Comparison of ENCODE assay signal across 8 cellular contexts in the genomic region with DNA sequence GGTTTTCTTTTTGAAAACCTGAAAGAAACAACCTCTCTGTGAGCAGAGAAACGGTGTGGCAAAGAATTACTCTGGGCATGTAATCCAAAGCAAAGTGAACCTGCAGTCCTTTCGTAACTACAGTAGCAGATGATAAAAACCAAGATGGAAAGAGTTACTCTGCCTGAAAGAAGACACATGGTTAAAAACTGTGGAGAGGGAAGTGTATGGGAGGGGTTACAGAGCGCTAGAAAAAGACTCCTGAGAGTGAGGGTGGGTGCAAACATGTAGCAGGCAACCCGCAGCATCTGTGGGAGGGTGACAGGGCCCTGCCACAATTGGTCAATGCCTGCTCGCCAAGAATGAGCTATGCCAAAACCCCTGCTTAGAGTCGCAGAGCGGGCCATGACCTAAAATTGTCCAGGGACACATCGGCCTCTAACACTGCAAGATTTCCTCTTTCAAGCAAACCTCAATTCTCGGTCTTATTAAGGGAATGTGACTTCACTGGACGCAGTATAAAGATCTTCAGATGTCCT. TPM values are rescaled to one million over a fixed set of nuclear protein-coding genes. Genes with fewer than 3 reads are reported as not detected.
DNase-seq lines count a peak whose midpoint lies in the region; FAIRE-seq and TF ChIP-seq lines count a peak whose summit lies in the region.

No MANE protein-coding gene starts in this region.

- H3K27me3 ChIP-seq in cardiac muscle cell: no peaks in the 10 kb centered on the region
- no peaks in the 10 kb centered on the region for H3K27me3 ChIP-seq in sigmoid colon

- TF ChIP-seq POLR2A in sigmoid colon (IDR thresholded peaks at IDR 0.05): no peak

- H3K27me3 Mint-ChIP-seq in activated T-helper 1 cell treated with anti-CD3 and anti-CD28 coated beads, Interleukin-12 subunit alpha, Interleukin-12 subunit beta, Interleukin-2, Interleukin-4 antibody, amounts not matched to agents 30 ng/mL and 10 ng/mL and 1 ng/mL, durations not matched to agents 14 hours and 24 hours and 36 hours (ENCODE audit: insufficient read depth): no peaks in the 10 kb centered on the region

- in situ Hi-C loops in KBM-7 (cut with MboI; ENCODE audit: low pct_unique_long_range_greater_than_20kb, low sequenced_read_pairs): no loop called here

- no peak for TF ChIP-seq EP300 in sigmoid colon (IDR thresholded peaks at IDR 0.05)

- peaks cover 36% of the 10 kb centered on the region for H3K36me3 Mint-ChIP-seq in activated T-helper 1 cell treated with anti-CD3 and anti-CD28 coated beads, Interleukin-12 subunit alpha, Interleukin-12 subunit beta, Interleukin-2, Interleukin-4 antibody, amounts not matched to agents 30 ng/mL and 10 ng/mL and 1 ng/mL, durations not matched to agents 14 hours and 24 hours and 36 hours (ENCODE audit: low read depth)

- peaks cover 18% of the 10 kb centered on the region for H3K36me3 ChIP-seq in cardiac muscle cell
- peaks cover 15 to 28% (median 24%) of the 10 kb centered on the region in 4 donors for H3K36me3 ChIP-seq in sigmoid colon

- FAIRE-seq in GM19239 (lab: Jason Lieb, UNC): peak; percentile 68

- no peaks in the 10 kb centered on the region for H3K9me3 Mint-ChIP-seq in activated T-helper 1 cell treated with anti-CD3 and anti-CD28 coated beads, Interleukin-12 subunit alpha, Interleukin-12 subunit beta, Interleukin-2, Interleukin-4 antibody, amounts not matched to agents 30 ng/mL and 10 ng/mL and 1 ng/mL, durations not matched to agents 14 hours and 24 hours and 36 hours

- H3K27ac Mint-ChIP-seq in activated T-helper 1 cell treated with anti-CD3 and anti-CD28 coated beads, Interleukin-12 subunit alpha, Interleukin-12 subunit beta, Interleukin-2, Interleukin-4 antibody, amounts not matched to agents 30 ng/mL and 10 ng/mL and 1 ng/mL, durations not matched to agents 14 hours and 24 hours and 36 hours: peak overlapping the region; percentile 95

- H3K4me1 Mint-ChIP-seq in activated T-helper 1 cell treated with anti-CD3 and anti-CD28 coated beads, Interleukin-12 subunit alpha, Interleukin-12 subunit beta, Interleukin-2, Interleukin-4 antibody, amounts not matched to agents 30 ng/mL and 10 ng/mL and 1 ng/mL, durations not matched to agents 14 hours and 24 hours and 36 hours (ENCODE audit: low read depth): peaks cover 53% of the 10 kb centered on the region

- H3K9me3 ChIP-seq in cardiac muscle cell (ENCODE audit: low read depth) (no peaks in the 10 kb centered on the region), sigmoid colon (no peaks in the 10 kb centered on the region)

- H3K4me3 ChIP-seq in AG09309 (ENCODE audit: control insufficient read depth, low read depth, low read length) (peak overlapping the region; percentile 48), cardiac muscle cell (peak overlapping the region; percentile 58), sigmoid colon (peak overlapping the region; percentile 65 to 95 (median 82))

- peaks cover 12% of the 10 kb centered on the region for H3K4me1 ChIP-seq in cardiac muscle cell (ENCODE audit: low read depth)
- H3K4me1 ChIP-seq in sigmoid colon: peaks cover 0 to 29% (median 18%) of the 10 kb centered on the region in 4 donors

- TF ChIP-seq CTCF in AG09309 (IDR thresholded peaks at IDR 0.05; ENCODE audit: control insufficient read depth, insufficient read depth, low read depth, low read length, missing control alignments) (no peak), cardiac muscle cell (IDR thresholded peaks at IDR 0.05; ENCODE audit: low read depth, low read length) (no peak), sigmoid colon (IDR thresholded peaks at IDR 0.05) (peak in 1 of 4 experiments; percentile 23)

- intact Hi-C loops in activated T-helper 1 cell treated with anti-CD3 and anti-CD28 coated beads, Interleukin-12 subunit alpha, Interleukin-12 subunit beta, Interleukin-2, Interleukin-4 antibody, amounts not matched to agents 30 ng/mL and 10 ng/mL and 1 ng/mL, durations not matched to agents 14 hours and 24 hours and 36 hours (cut with micrococcal nuclease): loop anchor here (1.0 to 2.0 kb wide), 9 partner anchors 19 to 247 kb away; partner anchors contain the start of genes ARF3, DDN, DDX23 and KMT2D
- intact Hi-C loops in sigmoid colon (cut with DNase I): loop anchor here (10.0 kb wide), 1 partner anchor 303 kb away; the partner anchor contains the start of gene CCNT1

- H3K4me3 Mint-ChIP-seq in activated T-helper 1 cell treated with anti-CD3 and anti-CD28 coated beads, Interleukin-12 subunit alpha, Interleukin-12 subunit beta, Interleukin-2, Interleukin-4 antibody, amounts not matched to agents 30 ng/mL and 10 ng/mL and 1 ng/mL, durations not matched to agents 14 hours and 24 hours and 36 hours: peak overlapping the region; percentile 88

- DNase-seq in AG09309 (ENCODE audit: low read depth) (no peak), GM19239 (ENCODE audit: insufficient read length, low spot score) (no peak), KBM-7 (peak; percentile 72), cardiac muscle cell (ENCODE audit: low read depth in 1 of 2, low spot score in 1 of 2) (peak; percentile 47 to 70), sigmoid colon (peak; percentile 70), 8988T (no peak), C1 segment of cervical spinal cord (lab: John Stamatoyannopoulos, UW) (no peak)
- DNase-seq in activated T-helper 1 cell treated with anti-CD3 and anti-CD28 coated beads, Interleukin-12 subunit alpha, Interleukin-12 subunit beta, Interleukin-2, Interleukin-4 antibody, amounts not matched to agents 30 ng/mL and 10 ng/mL and 1 ng/mL, durations not matched to agents 14 hours and 24 hours and 36 hours (ENCODE audit: low spot score): no peak

- peak overlapping the region; percentile 95 for H3K27ac ChIP-seq in cardiac muscle cell
- peak overlapping the region; percentile 89 to 95 (median 92) for H3K27ac ChIP-seq in sigmoid colon

- 4 to 9% methylated on average over 10 of the region's 10 CpGs for WGBS in sigmoid colon, 2 donors

RNA-seq across cellular contexts. Expression of gene PRKAG1, which starts 0.8 kb away (rescaled TPM):
- total RNA-seq in activated T-helper 1 cell treated with anti-CD3 and anti-CD28 coated beads, Interleukin-12 subunit alpha, Interleukin-12 subunit beta, Interleukin-2, Interleukin-4 antibody, amounts not matched to agents 30 ng/mL and 10 ng/mL and 1 ng/mL, durations not matched to agents 14 hours and 24 hours and 36 hours: 85.0 and 85.1 TPM in 2 replicates
- total RNA-seq in cardiac muscle cell: 40.8 and 41.0 TPM in 2 replicates
- polyA plus RNA-seq in cardiac muscle cell: 48.1 and 54.5 TPM in 2 replicates
- 10 to 100 TPM; 49.6 to 71.3 (median 60.0) TPM for total RNA-seq in sigmoid colon
- 10 to 100 TPM; 48.6 to 71.2 (median 61.3) TPM for polyA plus RNA-seq in sigmoid colon

RNA-seq across cellular contexts. Expression of gene DDN, which starts 18.6 kb away (rescaled TPM):
- 0.78 and 1.1 TPM in 2 replicates for total RNA-seq in activated T-helper 1 cell treated with anti-CD3 and anti-CD28 coated beads, Interleukin-12 subunit alpha, Interleukin-12 subunit beta, Interleukin-2, Interleukin-4 antibody, amounts not matched to agents 30 ng/mL and 10 ng/mL and 1 ng/mL, durations not matched to agents 14 hours and 24 hours and 36 hours
- total RNA-seq in cardiac muscle cell (4.4 and 5.4 TPM in 2 replicates), sigmoid colon (under 1 TPM in 1 of 4 donors, not detected in 3; 0.14 TPM)
- polyA plus RNA-seq in cardiac muscle cell (2.1 and 3.0 TPM in 2 replicates), sigmoid colon (under 1 TPM in 2 of 3 donors, not detected in 1; 0.60 to 0.69 TPM)

RNA-seq across cellular contexts. Expression of gene WNT1, which starts 39.7 kb away (rescaled TPM):
- total RNA-seq in activated T-helper 1 cell treated with anti-CD3 and anti-CD28 coated beads, Interleukin-12 subunit alpha, Interleukin-12 subunit beta, Interleukin-2, Interleukin-4 antibody, amounts not matched to agents 30 ng/mL and 10 ng/mL and 1 ng/mL, durations not matched to agents 14 hours and 24 hours and 36 hours: 0.21 and 0.24 TPM in 2 replicates
- total RNA-seq in cardiac muscle cell: not detected in 2 replicates
- polyA plus RNA-seq in cardiac muscle cell: not detected in 2 replicates
- total RNA-seq in sigmoid colon: not detected
- polyA plus RNA-seq in sigmoid colon: under 1 TPM in 1 of 3 donors, not detected in 2; 0.10 TPM

RNA-seq across cellular contexts. Expression of gene KMT2D, which starts 42.8 kb away (rescaled TPM):
- 107 and 109 TPM in 2 replicates for total RNA-seq in activated T-helper 1 cell treated with anti-CD3 and anti-CD28 coated beads, Interleukin-12 subunit alpha, Interleukin-12 subunit beta, Interleukin-2, Interleukin-4 antibody, amounts not matched to agents 30 ng/mL and 10 ng/mL and 1 ng/mL, durations not matched to agents 14 hours and 24 hours and 36 hours
- 28.8 and 41.3 TPM in 2 replicates for total RNA-seq in cardiac muscle cell
- polyA plus RNA-seq in cardiac muscle cell: 31.0 and 41.3 TPM in 2 replicates
- 10 to 100 TPM; 18.2 to 52.9 (median 30.6) TPM for total RNA-seq in sigmoid colon
- polyA plus RNA-seq in sigmoid colon: 10 to 100 TPM in 2 of 3 donors, 1 to 10 TPM in 1; 1.8 to 61.8 (median 10.2) TPM

RNA-seq across cellular contexts. Expression of gene WNT10B, which starts 46.3 kb away (rescaled TPM):
- 0.13 and 0.37 TPM in 2 replicates for total RNA-seq in activated T-helper 1 cell treated with anti-CD3 and anti-CD28 coated beads, Interleukin-12 subunit alpha, Interleukin-12 subunit beta, Interleukin-2, Interleukin-4 antibody, amounts not matched to agents 30 ng/mL and 10 ng/mL and 1 ng/mL, durations not matched to agents 14 hours and 24 hours and 36 hours
- total RNA-seq in cardiac muscle cell (0.36 and 0.53 TPM in 2 replicates), sigmoid colon (under 1 TPM in 3 of 4 donors, not detected in 1; 0.28 to 0.49 (median 0.36) TPM)
- polyA plus RNA-seq in cardiac muscle cell (0.45 TPM in 1 of 2 replicates, not detected in the other), sigmoid colon (1 to 10 TPM in 1 of 3 donors, not detected in 2; 1.0 TPM)

Comparison
In these comparisons a context has a peak if more than half of its experiments do, and no peak if none do; other contexts are left out.
1. DNase-seq: peak in KBM-7 (single experiment), cardiac muscle cell (2 of 2) and sigmoid colon (single experiment); none in AG09309 (single experiment), GM19239 (single experiment), activated T-helper 1 cell treated with anti-CD3 and anti-CD28 coated beads, Interleukin-12 subunit alpha, Interleukin-12 subunit beta, Interleukin-2, Interleukin-4 antibody, amounts not matched to agents 30 ng/mL and 10 ng/mL and 1 ng/mL, durations not matched to agents 14 hours and 24 hours and 36 hours (single experiment), 8988T (single experiment) and C1 segment of cervical spinal cord (0 of 14).
2. Peak in every context shown above with its lines, with median percentiles within 50 percentile points of each other: H3K4me3 ChIP-seq.